Comparison of ENCODE assay signal across 2 cellular contexts in the genomic region with DNA sequence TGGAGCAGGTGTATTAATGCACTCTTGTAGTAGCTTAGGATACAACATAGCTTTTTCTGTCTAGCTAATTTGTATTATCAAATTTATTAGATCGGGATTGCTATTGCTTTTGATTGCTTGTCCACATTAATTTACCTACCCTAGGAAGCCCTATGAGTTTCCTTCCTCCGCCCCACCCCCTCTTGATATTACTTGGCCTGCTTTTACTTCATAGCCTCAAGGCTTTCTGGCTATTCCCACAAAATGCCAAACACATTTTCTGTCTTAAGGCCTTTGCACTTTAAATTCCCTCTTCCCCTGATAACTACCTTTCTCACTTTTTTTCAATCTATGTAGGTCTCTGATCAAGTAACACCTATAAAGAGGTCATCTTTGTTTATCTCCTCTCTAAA.
TF ChIP-seq lines count a peak whose summit lies in the region.

No MANE protein-coding gene starts in this region.

TF ChIP-seq in GM23338, 12 proteins besides CTCF, POLR2A, EP300 and RAD21:
- TF ChIP-seq, protein P1, sequence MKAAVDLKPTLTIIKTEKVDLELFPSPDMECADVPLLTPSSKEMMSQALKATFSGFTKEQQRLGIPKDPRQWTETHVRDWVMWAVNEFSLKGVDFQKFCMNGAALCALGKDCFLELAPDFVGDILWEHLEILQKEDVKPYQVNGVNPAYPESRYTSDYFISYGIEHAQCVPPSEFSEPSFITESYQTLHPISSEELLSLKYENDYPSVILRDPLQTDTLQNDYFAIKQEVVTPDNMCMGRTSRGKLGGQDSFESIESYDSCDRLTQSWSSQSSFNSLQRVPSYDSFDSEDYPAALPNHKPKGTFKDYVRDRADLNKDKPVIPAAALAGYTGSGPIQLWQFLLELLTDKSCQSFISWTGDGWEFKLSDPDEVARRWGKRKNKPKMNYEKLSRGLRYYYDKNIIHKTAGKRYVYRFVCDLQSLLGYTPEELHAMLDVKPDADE (IDR thresholded peaks at IDR 0.05) = no peak
- no peak for TF ChIP-seq EZH2 (IDR thresholded peaks at IDR 0.05; ENCODE audit: low read depth, unreplicated experiment)
- no peak for TF ChIP-seq NANOG (IDR thresholded peaks at IDR 0.05; ENCODE audit: borderline replicate concordance)
- TF ChIP-seq, protein P2, sequence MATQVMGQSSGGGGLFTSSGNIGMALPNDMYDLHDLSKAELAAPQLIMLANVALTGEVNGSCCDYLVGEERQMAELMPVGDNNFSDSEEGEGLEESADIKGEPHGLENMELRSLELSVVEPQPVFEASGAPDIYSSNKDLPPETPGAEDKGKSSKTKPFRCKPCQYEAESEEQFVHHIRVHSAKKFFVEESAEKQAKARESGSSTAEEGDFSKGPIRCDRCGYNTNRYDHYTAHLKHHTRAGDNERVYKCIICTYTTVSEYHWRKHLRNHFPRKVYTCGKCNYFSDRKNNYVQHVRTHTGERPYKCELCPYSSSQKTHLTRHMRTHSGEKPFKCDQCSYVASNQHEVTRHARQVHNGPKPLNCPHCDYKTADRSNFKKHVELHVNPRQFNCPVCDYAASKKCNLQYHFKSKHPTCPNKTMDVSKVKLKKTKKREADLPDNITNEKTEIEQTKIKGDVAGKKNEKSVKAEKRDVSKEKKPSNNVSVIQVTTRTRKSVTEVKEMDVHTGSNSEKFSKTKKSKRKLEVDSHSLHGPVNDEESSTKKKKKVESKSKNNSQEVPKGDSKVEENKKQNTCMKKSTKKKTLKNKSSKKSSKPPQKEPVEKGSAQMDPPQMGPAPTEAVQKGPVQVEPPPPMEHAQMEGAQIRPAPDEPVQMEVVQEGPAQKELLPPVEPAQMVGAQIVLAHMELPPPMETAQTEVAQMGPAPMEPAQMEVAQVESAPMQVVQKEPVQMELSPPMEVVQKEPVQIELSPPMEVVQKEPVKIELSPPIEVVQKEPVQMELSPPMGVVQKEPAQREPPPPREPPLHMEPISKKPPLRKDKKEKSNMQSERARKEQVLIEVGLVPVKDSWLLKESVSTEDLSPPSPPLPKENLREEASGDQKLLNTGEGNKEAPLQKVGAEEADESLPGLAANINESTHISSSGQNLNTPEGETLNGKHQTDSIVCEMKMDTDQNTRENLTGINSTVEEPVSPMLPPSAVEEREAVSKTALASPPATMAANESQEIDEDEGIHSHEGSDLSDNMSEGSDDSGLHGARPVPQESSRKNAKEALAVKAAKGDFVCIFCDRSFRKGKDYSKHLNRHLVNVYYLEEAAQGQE (IDR thresholded peaks at IDR 0.05; ENCODE audit: unreplicated experiment) = no peak
- no peak for TF ChIP-seq CREB1 (CRISPR knock-in tag; IDR thresholded peaks at IDR 0.05; ENCODE audit: low read depth)
- TF ChIP-seq POLR2AphosphoS5 (IDR thresholded peaks at IDR 0.05; ENCODE audit: low read depth) = no peak
- no peak for TF ChIP-seq ZNF114 (CRISPR knock-in tag; IDR thresholded peaks at IDR 0.05)

TF ChIP-seq in H1, 55 proteins besides CTCF, POLR2A, EP300 and RAD21:
- TF ChIP-seq SP2 (IDR thresholded peaks at IDR 0.05; ENCODE audit: low read length) (no peak), POLR2AphosphoS5 (IDR thresholded peaks at IDR 0.05; ENCODE audit: low read depth, low read length) (0 out of 2 replicates have a peak, but pooled peaks have one; percentile 18)
